In genomic region chr11:46570790-46571398, GRCh38 we compare ENCODE assay signal across 16 cellular contexts. TPM values are rescaled to one million over a fixed set of nuclear protein-coding genes. Genes with fewer than 3 reads are reported as not detected.
DNase-seq lines count a peak whose midpoint lies in the region; FAIRE-seq and TF ChIP-seq lines count a peak whose summit lies in the region.
"Had no signal": no experiment of that assay in that cellular context is flagged by ENCODE, and none has a peak within 500 bp of the region (broad histone marks: within the 10 kb centered on the region; RNA-seq: fewer than 3 reads in every experiment).

No MANE protein-coding gene starts in this region.

- TSS peak; percentile 48 for BruUV-seq in OCI-LY7 (replicated peaks; lab: Mats Ljungman, UMichigan)

- no peaks in the 10 kb centered on the region for H3K27me3 Mint-ChIP-seq in activated naive CD4-positive, alpha-beta T cell treated with anti-CD3 and anti-CD28 coated beads, Interleukin-2, amount 50 U/mL, for 24 hours
- H3K27me3 Mint-ChIP-seq in immature natural killer cell (ENCODE audit: low read depth in 3 of 3) (no peaks in the 10 kb centered on the region), nephron progenitor cell (ENCODE audit: low read depth, poor library complexity) (no peaks in the 10 kb centered on the region)
- H3K27me3 Mint-ChIP-seq: CD4-positive, CD25-positive, alpha-beta regulatory T cell had no signal

- intact Hi-C loops in OCI-LY7 (cut with micrococcal nuclease; ENCODE audit: unreplicated experiment) = no loop called here

- no peak overlapping the region for H3K27ac ChIP-seq in OCI-LY7 (ENCODE audit: low read depth, low read length, poor library complexity, severe bottlenecking)
- H3K27ac ChIP-seq: Peyer's patch had no signal

- no peak overlapping the region for H3K4me3 ChIP-seq in OCI-LY7 (ENCODE audit: low read depth, low read length, poor library complexity, severe bottlenecking)
- no peak overlapping the region for H3K4me3 ChIP-seq in BE2C (ENCODE audit: low read depth, low read length)
- H3K4me3 ChIP-seq: Peyer's patch had no signal

- H3K36me3 ChIP-seq in OCI-LY7 (ENCODE audit: insufficient read depth, low read length) = peaks cover 15% of the 10 kb centered on the region; the same call in 1 of the 2 replicates
- H3K36me3 ChIP-seq in BE2C = no peaks in the 10 kb centered on the region
- H3K36me3 ChIP-seq: Peyer's patch had no signal

- H3K4me2 ChIP-seq in OCI-LY7 (ENCODE audit: low read length) = no peak overlapping the region

- TF ChIP-seq POLR2A in GM12892 (IDR thresholded peaks at IDR 0.05; ENCODE audit: low read depth, low read length) = no peak

- CTCF ChIA-PET in OCI-LY7 (lab: Charles Lee; ENCODE audit: unreplicated experiment) = no interaction called here

- H3K4me3 Mint-ChIP-seq in activated naive CD4-positive, alpha-beta T cell treated with anti-CD3 and anti-CD28 coated beads, Interleukin-2, amount 50 U/mL, for 24 hours = no peak overlapping the region
- H3K4me3 Mint-ChIP-seq in immature natural killer cell (peak overlapping the region in 4 of 5 donors; percentile 19 to 49 (median 39)), nephron progenitor cell (no peak overlapping the region)
- H3K4me3 Mint-ChIP-seq: CD4-positive, CD25-positive, alpha-beta regulatory T cell; H9 had no signal

- no peaks in the 10 kb centered on the region for H3K27me3 ChIP-seq in BE2C
- H3K27me3 ChIP-seq: Peyer's patch had no signal

- peaks cover 5% of the 10 kb centered on the region for H3K4me1 ChIP-seq in OCI-LY7 (ENCODE audit: insufficient read depth, low read length, poor library complexity, severe bottlenecking)
- no peaks in the 10 kb centered on the region for H3K4me1 ChIP-seq in BE2C
- H3K4me1 ChIP-seq: Peyer's patch had no signal

- DNase-seq in activated naive CD4-positive, alpha-beta T cell treated with Interleukin-2 at 50 U/mL for 16 hours = no peak
- DNase-seq in GM12892 (ENCODE audit: insufficient read length) = no peak
- DNase-seq in OCI-LY7 (ENCODE audit: low spot score) = no peak
- DNase-seq in immature natural killer cell = peak in 1 of 3 donors; percentile 8
- DNase-seq in OCI-M1 (lab: John Stamatoyannopoulos, UW) = no peak
- DNase-seq in nephron progenitor cell = no peak
- DNase-seq in BE2C = no peak
- DNase-seq: CD4-positive, CD25-positive, alpha-beta regulatory T cell; H9; IMR-90; NCI-H1048; NCI-H2107; NCI-H2227 treated with DMSO at 0.1 percent for 48 hours; NCI-H524; Peyer's patch had no signal

- no peaks in the 10 kb centered on the region for H3K9me2 ChIP-seq in OCI-LY7 (ENCODE audit: insufficient read depth, low read length)

- peak overlapping the region; percentile 6 for H3K27ac Mint-ChIP-seq in activated naive CD4-positive, alpha-beta T cell treated with anti-CD3 and anti-CD28 coated beads, Interleukin-2, amount 50 U/mL, for 24 hours
- H3K27ac Mint-ChIP-seq in immature natural killer cell = peak overlapping the region in 5 of 6 donors; percentile 8 to 43 (median 12)
- H3K27ac Mint-ChIP-seq in nephron progenitor cell = no peak overlapping the region
- H3K27ac Mint-ChIP-seq: H9 had no signal

- H4K20me1 ChIP-seq in OCI-LY7 (ENCODE audit: insufficient read depth, low read length) = no peaks in the 10 kb centered on the region

- H3K9me3 ChIP-seq in OCI-LY7 (ENCODE audit: low read length) (peaks cover 5% of the 10 kb centered on the region; the same call in 1 of the 2 replicates), BE2C (no peaks in the 10 kb centered on the region)
- H3K9me3 ChIP-seq: Peyer's patch had no signal

- H2AFZ ChIP-seq in OCI-LY7 (ENCODE audit: low read length) = no peak overlapping the region

- peaks cover 9% of the 10 kb centered on the region for H3K36me3 Mint-ChIP-seq in activated naive CD4-positive, alpha-beta T cell treated with anti-CD3 and anti-CD28 coated beads, Interleukin-2, amount 50 U/mL, for 24 hours
- H3K36me3 Mint-ChIP-seq in immature natural killer cell (peaks cover 0 to 11% (median 4%) of the 10 kb centered on the region in 3 donors), nephron progenitor cell (ENCODE audit: low read depth) (peaks cover 28% of the 10 kb centered on the region)

- POLR2A ChIA-PET in OCI-LY7 (lab: Charles Lee) = interaction anchor here (0.8 to 1.8 kb wide), 5 partner anchors 10 to 41 kb away, joined by 3 to 6 read pairs (median 4); no protein-coding TSS in a partner anchor

- no peaks in the 10 kb centered on the region for H3K9me3 Mint-ChIP-seq in activated naive CD4-positive, alpha-beta T cell treated with anti-CD3 and anti-CD28 coated beads, Interleukin-2, amount 50 U/mL, for 24 hours
- H3K9me3 Mint-ChIP-seq in immature natural killer cell (no peaks in the 10 kb centered on the region), nephron progenitor cell (peaks cover 14% of the 10 kb centered on the region)

- TF ChIP-seq CTCF in OCI-LY7 (conservative IDR thresholded peaks at IDR 0.05; ENCODE audit: low read length) (no peak), nephron progenitor cell (IDR thresholded peaks at IDR 0.05) (no peak), BE2C (IDR thresholded peaks at IDR 0.05; ENCODE audit: low read depth, low read length) (no peak)

- H3K4me1 Mint-ChIP-seq in activated naive CD4-positive, alpha-beta T cell treated with anti-CD3 and anti-CD28 coated beads, Interleukin-2, amount 50 U/mL, for 24 hours = peaks cover 38% of the 10 kb centered on the region
- H3K4me1 Mint-ChIP-seq in immature natural killer cell (peaks cover 30 to 38% of the 10 kb centered on the region in 2 donors), nephron progenitor cell (no peaks in the 10 kb centered on the region)

- peaks cover 68% of the 10 kb centered on the region for H3K79me2 ChIP-seq in OCI-LY7 (ENCODE audit: insufficient read depth, low read depth, low read length)

- peak; percentile 14 for FAIRE-seq in GM12892 (lab: Jason Lieb, UNC)

RNA-seq across cellular contexts. Expression of gene AMBRA1, which starts 22.9 kb away (rescaled TPM):
- 8.9 TPM for polyA plus RNA-seq in GM12892 (2012; ENCODE audit: missing spikeins)
- total RNA-seq in OCI-LY7 (2014; rRNA removed; shearing (Covaris generic)) = 21.8 and 24.6 TPM in 2 replicates
- 30.7 and 35.2 TPM in 2 replicates for total RNA-seq in OCI-LY7 (2022)
- polyA plus RNA-seq in immature natural killer cell = 10 to 100 TPM in 1 of 3 donors, 1 to 10 TPM in 2; 5.3 to 12.8 (median 7.4) TPM
- polyA plus RNA-seq in BE2C (2012; ENCODE audit: insufficient read depth, insufficient read length, low read depth) = 23.1 TPM

RNA-seq across cellular contexts. Expression of gene HARBI1, which starts 46.1 kb away (rescaled TPM):
- polyA plus RNA-seq in GM12892 (2012; ENCODE audit: missing spikeins) = 3.5 TPM
- total RNA-seq in OCI-LY7 (2014; rRNA removed; shearing (Covaris generic)) = 4.8 and 5.2 TPM in 2 replicates
- 7.1 and 8.4 TPM in 2 replicates for total RNA-seq in OCI-LY7 (2022)
- 1 to 10 TPM; 1.3 to 9.9 (median 2.9) TPM for polyA plus RNA-seq in immature natural killer cell
- polyA plus RNA-seq in BE2C (2012; ENCODE audit: insufficient read depth, insufficient read length, low read depth) = 2.1 TPM

RNA-seq across cellular contexts. Expression of gene ATG13, which starts 46.5 kb away (rescaled TPM):
- 17.3 TPM for polyA plus RNA-seq in GM12892 (2012; ENCODE audit: missing spikeins)
- total RNA-seq in OCI-LY7 (2014; rRNA removed; shearing (Covaris generic)) = 53.2 and 60.6 TPM in 2 replicates
- 46.4 and 68.6 TPM in 2 replicates for total RNA-seq in OCI-LY7 (2022)
- 100 to 1,000 TPM in 2 of 3 donors, 10 to 100 TPM in 1; 67.4 to 103 (median 100) TPM for polyA plus RNA-seq in immature natural killer cell
- polyA plus RNA-seq in BE2C (2012; ENCODE audit: insufficient read depth, insufficient read length, low read depth) = 63.4 TPM

Comparison
In these comparisons a context has a peak if more than half of its experiments do, and no peak if none do; other contexts are left out.
1. H3K4me3 Mint-ChIP-seq: peak in immature natural killer cell (4 of 5); none in activated naive CD4-positive, alpha-beta T cell treated with anti-CD3 and anti-CD28 coated beads, Interleukin-2, amount 50 U/mL, for 24 hours (single experiment) and nephron progenitor cell (single experiment).